Comparison of ENCODE assay signal across 1 cellular context in the genomic region with DNA sequence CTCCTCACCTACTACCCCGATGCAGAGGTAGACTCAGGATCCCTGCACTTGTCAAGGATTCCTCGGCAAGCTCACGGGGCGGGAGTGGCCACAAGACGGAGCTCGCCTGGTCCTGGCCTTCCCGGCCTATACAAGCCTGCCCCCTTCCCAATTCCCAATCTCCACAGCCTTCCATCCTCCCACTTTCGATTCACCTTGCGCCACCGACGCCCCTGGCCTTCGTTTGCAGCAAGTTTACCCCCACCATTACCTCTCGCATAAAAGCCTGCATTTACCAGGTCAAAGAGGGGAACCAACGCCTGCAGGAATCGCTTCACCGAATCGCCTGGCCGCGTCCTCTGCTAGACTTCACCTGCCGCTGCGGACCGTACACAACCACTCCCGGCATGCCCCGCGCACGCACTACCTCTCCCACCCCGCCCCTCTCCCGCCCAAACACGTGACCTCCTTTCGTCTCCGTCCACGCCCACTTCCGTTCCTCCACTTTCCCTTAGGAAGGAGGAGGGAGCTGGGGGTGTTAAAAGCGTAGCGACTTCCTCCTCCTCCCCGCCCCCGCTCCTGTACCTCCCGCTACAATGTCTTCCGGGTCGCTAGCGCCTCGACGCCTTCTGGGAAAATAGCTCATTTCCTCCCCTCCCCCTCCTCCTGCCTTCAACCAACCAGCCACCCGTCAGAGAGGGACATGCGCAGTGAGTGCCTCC.
TF ChIP-seq lines count a peak whose summit lies in the region.

ORC4 (minus strand) TSS at position 380 of the 701 bp plus-strand sequence. CDS start 44,779 bp downstream, outside the sequence.

TF ChIP-seq in HepG2, 621 proteins besides CTCF, POLR2A, EP300 and RAD21 (continued from another document and continues in another):
- TF ChIP-seq, protein P1, sequence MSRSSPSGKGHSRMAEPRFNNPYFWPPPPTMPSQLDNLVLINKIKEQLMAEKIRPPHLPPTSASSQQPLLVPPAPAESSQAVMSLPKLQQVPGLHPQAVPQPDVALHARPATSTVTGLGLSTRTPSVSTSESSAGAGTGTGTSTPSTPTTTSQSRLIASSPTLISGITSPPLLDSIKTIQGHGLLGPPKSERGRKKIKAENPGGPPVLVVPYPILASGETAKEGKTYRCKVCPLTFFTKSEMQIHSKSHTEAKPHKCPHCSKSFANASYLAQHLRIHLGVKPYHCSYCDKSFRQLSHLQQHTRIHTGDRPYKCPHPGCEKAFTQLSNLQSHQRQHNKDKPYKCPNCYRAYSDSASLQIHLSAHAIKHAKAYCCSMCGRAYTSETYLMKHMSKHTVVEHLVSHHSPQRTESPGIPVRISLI (CRISPR knock-in tag; IDR thresholded peaks at IDR 0.05; ENCODE audit: borderline replicate concordance): peak; percentile 47; the same call in 1 of the 2 replicates
- TF ChIP-seq RERE (CRISPR knock-in tag; IDR thresholded peaks at IDR 0.05; ENCODE audit: low read depth) (no peak; the same call in 1 of the 2 replicates), ZNF546 (CRISPR knock-in tag; conservative IDR thresholded peaks at IDR 0.05) (peak; percentile 41; the same call in 1 of the 2 replicates), ZNF749 (CRISPR knock-in tag; IDR thresholded peaks at IDR 0.05; ENCODE audit: borderline replicate concordance) (peak; percentile 92), ATF7 (IDR thresholded peaks at IDR 0.05) (peak; percentile 41), ATF7 (CRISPR knock-in tag; IDR thresholded peaks at IDR 0.05) (no peak; the same call in 1 of the 2 replicates), CEBPG (CRISPR knock-in tag; IDR thresholded peaks at IDR 0.05) (0 out of 2 replicates have a peak, but pooled peaks have one; percentile 5), SYNCRIP (IDR thresholded peaks at IDR 0.05; ENCODE audit: insufficient read depth, low read depth, low read length) (no peak), ZNF704 (CRISPR knock-in tag; IDR thresholded peaks at IDR 0.05; ENCODE audit: borderline replicate concordance) (peak; percentile 94), POLR2G (IDR thresholded peaks at IDR 0.05; ENCODE audit: low read depth, low read length) (peak; percentile 95), ZNF75D (CRISPR knock-in tag; IDR thresholded peaks at IDR 0.05; ENCODE audit: borderline replicate concordance) (no peak), DZIP1 (CRISPR knock-in tag; IDR thresholded peaks at IDR 0.05) (peak; percentile 83; the same call in 1 of the 2 replicates), ZNF24 (IDR thresholded peaks at IDR 0.05) (peak; percentile 51; the same call in 1 of the 2 replicates), NCOA2 (CRISPR knock-in tag; IDR thresholded peaks at IDR 0.05) (peak; percentile 49), HDAC1 (CRISPR knock-in tag; IDR thresholded peaks at IDR 0.05) (peak; percentile 97), HIVEP1 (CRISPR knock-in tag; IDR thresholded peaks at IDR 0.05) (peak; percentile 97), RFX3 (CRISPR knock-in tag; IDR thresholded peaks at IDR 0.05) (no peak), ZNF335 (CRISPR knock-in tag; IDR thresholded peaks at IDR 0.05) (peak; percentile 87), GATAD2A (CRISPR knock-in tag; IDR thresholded peaks at IDR 0.05) (peak; percentile 69), ZNF329 (CRISPR knock-in tag; IDR thresholded peaks at IDR 0.05; ENCODE audit: low read depth) (peak; percentile 90; the same call in 1 of the 2 replicates), ZNF484 (CRISPR knock-in tag; IDR thresholded peaks at IDR 0.05; ENCODE audit: borderline replicate concordance, low read depth) (no peak), NFE2L1 (CRISPR knock-in tag; IDR thresholded peaks at IDR 0.05; ENCODE audit: borderline replicate concordance) (no peak; the same call in 1 of the 2 replicates), CHD4 (IDR thresholded peaks at IDR 0.05; ENCODE audit: borderline replicate concordance, low read length) (no peak), U2AF1 (optimal IDR thresholded peaks at IDR 0.05; ENCODE audit: low read depth, low read length) (no peak), ZNF777 (CRISPR knock-in tag; IDR thresholded peaks at IDR 0.05) (peak; percentile 59), ZNF776 (CRISPR knock-in tag; IDR thresholded peaks at IDR 0.05) (peak; percentile 83; the same call in 1 of the 2 replicates), PRPF4 (IDR thresholded peaks at IDR 0.05; ENCODE audit: low read depth, low read length, poor library complexity, severe bottlenecking) (peak; percentile 93), ZNF383 (CRISPR knock-in tag; IDR thresholded peaks at IDR 0.05; ENCODE audit: borderline replicate concordance) (peak; percentile 95; the same call in 1 of the 2 replicates), ZNF30 (CRISPR knock-in tag; IDR thresholded peaks at IDR 0.05) (no peak)
- TF ChIP-seq, protein P2, sequence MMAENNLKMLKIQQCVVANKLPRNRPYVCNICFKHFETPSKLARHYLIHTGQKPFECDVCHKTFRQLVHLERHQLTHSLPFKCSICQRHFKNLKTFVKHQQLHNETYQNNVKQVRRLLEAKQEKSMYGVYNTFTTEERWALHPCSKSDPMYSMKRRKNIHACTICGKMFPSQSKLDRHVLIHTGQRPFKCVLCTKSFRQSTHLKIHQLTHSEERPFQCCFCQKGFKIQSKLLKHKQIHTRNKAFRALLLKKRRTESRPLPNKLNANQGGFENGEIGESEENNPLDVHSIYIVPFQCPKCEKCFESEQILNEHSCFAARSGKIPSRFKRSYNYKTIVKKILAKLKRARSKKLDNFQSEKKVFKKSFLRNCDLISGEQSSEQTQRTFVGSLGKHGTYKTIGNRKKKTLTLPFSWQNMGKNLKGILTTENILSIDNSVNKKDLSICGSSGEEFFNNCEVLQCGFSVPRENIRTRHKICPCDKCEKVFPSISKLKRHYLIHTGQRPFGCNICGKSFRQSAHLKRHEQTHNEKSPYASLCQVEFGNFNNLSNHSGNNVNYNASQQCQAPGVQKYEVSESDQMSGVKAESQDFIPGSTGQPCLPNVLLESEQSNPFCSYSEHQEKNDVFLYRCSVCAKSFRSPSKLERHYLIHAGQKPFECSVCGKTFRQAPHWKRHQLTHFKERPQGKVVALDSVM (CRISPR knock-in tag; IDR thresholded peaks at IDR 0.05): peak; percentile 80
- TF ChIP-seq, protein P3, sequence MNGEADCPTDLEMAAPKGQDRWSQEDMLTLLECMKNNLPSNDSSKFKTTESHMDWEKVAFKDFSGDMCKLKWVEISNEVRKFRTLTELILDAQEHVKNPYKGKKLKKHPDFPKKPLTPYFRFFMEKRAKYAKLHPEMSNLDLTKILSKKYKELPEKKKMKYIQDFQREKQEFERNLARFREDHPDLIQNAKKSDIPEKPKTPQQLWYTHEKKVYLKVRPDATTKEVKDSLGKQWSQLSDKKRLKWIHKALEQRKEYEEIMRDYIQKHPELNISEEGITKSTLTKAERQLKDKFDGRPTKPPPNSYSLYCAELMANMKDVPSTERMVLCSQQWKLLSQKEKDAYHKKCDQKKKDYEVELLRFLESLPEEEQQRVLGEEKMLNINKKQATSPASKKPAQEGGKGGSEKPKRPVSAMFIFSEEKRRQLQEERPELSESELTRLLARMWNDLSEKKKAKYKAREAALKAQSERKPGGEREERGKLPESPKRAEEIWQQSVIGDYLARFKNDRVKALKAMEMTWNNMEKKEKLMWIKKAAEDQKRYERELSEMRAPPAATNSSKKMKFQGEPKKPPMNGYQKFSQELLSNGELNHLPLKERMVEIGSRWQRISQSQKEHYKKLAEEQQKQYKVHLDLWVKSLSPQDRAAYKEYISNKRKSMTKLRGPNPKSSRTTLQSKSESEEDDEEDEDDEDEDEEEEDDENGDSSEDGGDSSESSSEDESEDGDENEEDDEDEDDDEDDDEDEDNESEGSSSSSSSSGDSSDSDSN (CRISPR knock-in tag; IDR thresholded peaks at IDR 0.05): peak; percentile 98
- TF ChIP-seq, protein P4, sequence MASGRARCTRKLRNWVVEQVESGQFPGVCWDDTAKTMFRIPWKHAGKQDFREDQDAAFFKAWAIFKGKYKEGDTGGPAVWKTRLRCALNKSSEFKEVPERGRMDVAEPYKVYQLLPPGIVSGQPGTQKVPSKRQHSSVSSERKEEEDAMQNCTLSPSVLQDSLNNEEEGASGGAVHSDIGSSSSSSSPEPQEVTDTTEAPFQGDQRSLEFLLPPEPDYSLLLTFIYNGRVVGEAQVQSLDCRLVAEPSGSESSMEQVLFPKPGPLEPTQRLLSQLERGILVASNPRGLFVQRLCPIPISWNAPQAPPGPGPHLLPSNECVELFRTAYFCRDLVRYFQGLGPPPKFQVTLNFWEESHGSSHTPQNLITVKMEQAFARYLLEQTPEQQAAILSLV (CRISPR knock-in tag; IDR thresholded peaks at IDR 0.05; ENCODE audit: borderline replicate concordance): peak; percentile 92; the same call in 1 of the 2 replicates
- TF ChIP-seq, protein P5, sequence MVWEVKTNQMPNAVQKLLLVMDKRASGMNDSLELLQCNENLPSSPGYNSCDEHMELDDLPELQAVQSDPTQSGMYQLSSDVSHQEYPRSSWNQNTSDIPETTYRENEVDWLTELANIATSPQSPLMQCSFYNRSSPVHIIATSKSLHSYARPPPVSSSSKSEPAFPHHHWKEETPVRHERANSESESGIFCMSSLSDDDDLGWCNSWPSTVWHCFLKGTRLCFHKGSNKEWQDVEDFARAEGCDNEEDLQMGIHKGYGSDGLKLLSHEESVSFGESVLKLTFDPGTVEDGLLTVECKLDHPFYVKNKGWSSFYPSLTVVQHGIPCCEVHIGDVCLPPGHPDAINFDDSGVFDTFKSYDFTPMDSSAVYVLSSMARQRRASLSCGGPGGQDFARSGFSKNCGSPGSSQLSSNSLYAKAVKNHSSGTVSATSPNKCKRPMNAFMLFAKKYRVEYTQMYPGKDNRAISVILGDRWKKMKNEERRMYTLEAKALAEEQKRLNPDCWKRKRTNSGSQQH (CRISPR knock-in tag; IDR thresholded peaks at IDR 0.05; ENCODE audit: low read depth): peak; percentile 38
